In the genomic region with DNA sequence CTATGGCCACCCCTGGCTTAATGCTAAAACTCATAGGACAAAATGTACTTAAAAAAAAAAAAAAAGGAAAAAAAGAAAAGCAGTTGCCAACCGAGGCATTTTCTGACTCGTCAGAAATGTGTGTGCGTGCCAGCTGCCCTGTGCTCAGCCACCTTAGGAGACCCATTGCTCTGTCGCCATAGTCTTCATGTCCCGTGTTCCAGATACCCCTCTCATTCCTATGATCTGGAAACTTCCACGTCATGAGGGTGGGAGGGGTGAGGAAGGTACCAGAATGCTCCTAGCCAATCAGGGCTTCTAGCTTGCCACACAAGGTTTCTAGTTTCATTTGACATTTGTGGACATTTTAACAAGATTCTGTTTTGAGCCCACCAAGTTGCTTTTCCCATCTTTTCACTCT, we compare ENCODE assay signal across 15 cellular contexts.
A peak's percentile ranks its signal among the peaks of the same experiment; 100 is the strongest.
DNase-seq lines count a peak whose midpoint lies in the region; ATAC-seq and TF ChIP-seq lines count a peak whose summit lies in the region.
"Had no signal": no experiment of that assay in that cellular context is flagged by ENCODE, and none has a peak within 500 bp of the region (broad histone marks: within the 10 kb centered on the region; RNA-seq: fewer than 3 reads in every experiment).

No MANE protein-coding gene starts in this region.

- H3K14ac ChIP-seq in H9 (ENCODE audit: insufficient read depth, low read length) = no peak overlapping the region

- no peak overlapping the region for H4K5ac ChIP-seq in H9 (ENCODE audit: insufficient read length, low read depth, low read length)

- no peak overlapping the region for H2BK15ac ChIP-seq in H9 (ENCODE audit: low read depth, low read length)

- H3K9ac ChIP-seq in H9 (ENCODE audit: extremely low read depth, insufficient read length, low read length) = no peak overlapping the region
- no peak overlapping the region for H3K9ac ChIP-seq in neural progenitor cell
- no peak overlapping the region for H3K9ac ChIP-seq in subcutaneous abdominal adipose tissue (ENCODE audit: low read length in 5 of 5)
- H3K9ac ChIP-seq: BLaER1 had no signal

- H3K23me2 ChIP-seq in H9 (ENCODE audit: insufficient read length, low read depth, low read length, poor library complexity, severe bottlenecking) = no peaks in the 10 kb centered on the region

- H4K91ac ChIP-seq in H9 (ENCODE audit: insufficient read length, low read depth, low read length) = no peak overlapping the region

- no peak overlapping the region for H3K4me3 Mint-ChIP-seq in H9
- no peak overlapping the region for H3K4me3 Mint-ChIP-seq in neural progenitor cell

- no peak overlapping the region for H3K56ac ChIP-seq in H9 (ENCODE audit: insufficient read length, low read depth, low read length)

- H2AK5ac ChIP-seq in H9 (ENCODE audit: insufficient read length, low read length) = no peak overlapping the region

- H3K4me2 ChIP-seq in H9 (ENCODE audit: insufficient read depth, insufficient read length, low read length) (no peak overlapping the region), neural progenitor cell (no peak overlapping the region), OCI-LY7 (ENCODE audit: low read length) (no peak overlapping the region)
- H3K4me2 ChIP-seq: BLaER1 had no signal

- CTCF ChIA-PET in OCI-LY7 (lab: Charles Lee; ENCODE audit: unreplicated experiment) = no interaction called here

- no peak overlapping the region for H2BK12ac ChIP-seq in H9 (ENCODE audit: insufficient read length, low read depth, low read length)

- H3T11ph ChIP-seq in H9 (ENCODE audit: low read length) = no peak overlapping the region

- WGBS in H9 (ENCODE audit: extremely low coverage, insufficient read length, low lambda C conversion rate) = no CpG with 5 or more reads among the region's 6 CpGs

- H3K9me3 ChIP-seq in H9 (ENCODE audit: control insufficient read depth, low read depth, low read length) (no peaks in the 10 kb centered on the region), neural progenitor cell (ENCODE audit: low read depth) (no peaks in the 10 kb centered on the region), subcutaneous abdominal adipose tissue (ENCODE audit: control insufficient read depth in 5 of 5, low read length in 5 of 5) (no peaks in the 10 kb centered on the region), OCI-LY7 (ENCODE audit: low read length) (no peaks in the 10 kb centered on the region)
- H3K9me3 ChIP-seq: BLaER1 had no signal

- H3F3A ChIP-seq in neural progenitor cell (ENCODE audit: low read depth) = peaks cover 24% of the 10 kb centered on the region

- H3K36me3 Mint-ChIP-seq in H9 (ENCODE audit: insufficient read depth in 1 of 3, low read depth in 3 of 3) (peaks cover 28 to 74% (median 63%) of the 10 kb centered on the region in 3 experiments; a peak in 6 of 7 replicates), neural progenitor cell (peaks cover 24% of the 10 kb centered on the region)

- no peak overlapping the region for H3K4ac ChIP-seq in H9 (ENCODE audit: low read depth, low read length)

- DNase-seq in H9 (no peak), coronary artery (ENCODE audit: low spot score) (peak; percentile 84), neural progenitor cell (ENCODE audit: low spot score) (no peak), DMS 273 (lab: John Stamatoyannopoulos, UW; ENCODE audit: unreplicated experiment) (no peak), OCI-LY7 (ENCODE audit: low spot score) (no peak), T1000 (lab: John Stamatoyannopoulos, UW) (no peak)
- DNase-seq: DMS 273 treated with DMSO at 0.1 percent for 48 hours, NCI-H1105 treated with DMSO at 0.1 percent for 48 hours, NCI-H187 treated with DMSO at 0.1 percent for 48 hours, NCI-H446, RPMI8226, SIG-M5 had no signal

- H3K4me3 ChIP-seq in coronary artery (no peak overlapping the region), neural progenitor cell (no peak overlapping the region), subcutaneous abdominal adipose tissue (ENCODE audit: low read depth in 1 of 5, low read length in 5 of 5) (no peak overlapping the region), OCI-LY7 (ENCODE audit: low read depth, low read length, poor library complexity, severe bottlenecking) (no peak overlapping the region)
- H3K4me3 ChIP-seq: BLaER1 had no signal

- H3K18ac ChIP-seq in H9 (ENCODE audit: insufficient read length, low read depth, low read length) = no peak overlapping the region

- no peak overlapping the region for H2BK20ac ChIP-seq in H9 (ENCODE audit: low read depth, low read length, poor library complexity, severe bottlenecking)

- H3K27ac Mint-ChIP-seq in H9 (peak overlapping the region in 2 of 3 experiments; percentile 51 to 82; a peak in 3 of 7 replicates), neural progenitor cell (no peak overlapping the region)

- no peak overlapping the region for H3K27ac ChIP-seq in H9 (ENCODE audit: insufficient read length, low read depth, low read length)
- H3K27ac ChIP-seq in coronary artery = peak overlapping the region; percentile 80 to 91
- H3K27ac ChIP-seq in neural progenitor cell = peak overlapping the region; percentile 16
- peak overlapping the region; percentile 0 for H3K27ac ChIP-seq in subcutaneous abdominal adipose tissue (ENCODE audit: low read depth, low read length)
- H3K27ac ChIP-seq in OCI-LY7 (ENCODE audit: low read depth, low read length, poor library complexity, severe bottlenecking) = no peak overlapping the region
- H3K27ac ChIP-seq: BLaER1 had no signal

- no peaks in the 10 kb centered on the region for H3K79me2 ChIP-seq in H9 (ENCODE audit: insufficient read depth, low read length)
- H3K79me2 ChIP-seq in neural progenitor cell (ENCODE audit: low read depth) = no peaks in the 10 kb centered on the region
- H3K79me2 ChIP-seq in OCI-LY7 (ENCODE audit: insufficient read depth, low read depth, low read length) = no peaks in the 10 kb centered on the region

- H3K4me1 ChIP-seq in H9 (ENCODE audit: insufficient read depth, low read length) = peaks cover 6% of the 10 kb centered on the region; the same call in 1 of the 2 replicates
- peaks cover 31% of the 10 kb centered on the region for H3K4me1 ChIP-seq in neural progenitor cell
- H3K4me1 ChIP-seq in subcutaneous abdominal adipose tissue (ENCODE audit: control insufficient read depth in 5 of 5, insufficient read depth in 5 of 5, low read length in 5 of 5) = peaks cover 0 to 5% (median under 1%) of the 10 kb centered on the region in 5 donors
- H3K4me1 ChIP-seq in OCI-LY7 (ENCODE audit: insufficient read depth, low read length, poor library complexity, severe bottlenecking) = no peaks in the 10 kb centered on the region
- H3K4me1 ChIP-seq: BLaER1 had no signal

- H3K9me3 Mint-ChIP-seq in H9 (no peaks in the 10 kb centered on the region; a peak in 1 of 5 replicates), neural progenitor cell (no peaks in the 10 kb centered on the region)

- H3K36me3 ChIP-seq in neural progenitor cell (no peaks in the 10 kb centered on the region), subcutaneous abdominal adipose tissue (ENCODE audit: control insufficient read depth in 5 of 5, insufficient read depth in 5 of 5, low read length in 5 of 5) (peaks cover 22 to 67% (median 52%) of the 10 kb centered on the region in 5 donors), OCI-LY7 (ENCODE audit: insufficient read depth, low read length) (no peaks in the 10 kb centered on the region)

- H4K8ac ChIP-seq in H9 (replicated peaks; ENCODE audit: insufficient read length, low read depth, low read length) = no peak overlapping the region

- no peaks in the 10 kb centered on the region for H4K20me1 ChIP-seq in H9 (ENCODE audit: control insufficient read depth, insufficient read depth, insufficient read length)
- H4K20me1 ChIP-seq in neural progenitor cell (ENCODE audit: low read depth) = peaks cover 11% of the 10 kb centered on the region
- H4K20me1 ChIP-seq in OCI-LY7 (ENCODE audit: insufficient read depth, low read length) = no peaks in the 10 kb centered on the region
- H4K20me1 ChIP-seq: BLaER1 had no signal

- intact Hi-C loops in OCI-LY7 (cut with micrococcal nuclease; ENCODE audit: unreplicated experiment) = no loop called here

- no TSS peak for BruUV-seq in OCI-LY7 (replicated peaks; lab: Mats Ljungman, UMichigan)

- no peaks in the 10 kb centered on the region for H3K79me1 ChIP-seq in H9 (ENCODE audit: insufficient read depth, low read depth, low read length, poor library complexity, severe bottlenecking)

- H3K4me1 Mint-ChIP-seq in H9 = peaks cover 44 to 77% of the 10 kb centered on the region in 2 experiments
- H3K4me1 Mint-ChIP-seq in neural progenitor cell = peaks cover 14% of the 10 kb centered on the region

- ATAC-seq in GM19467 (IDR thresholded peaks at IDR 0.05; ENCODE audit: unreplicated experiment) = no peak

- no peak overlapping the region for H2AFZ ChIP-seq in H9 (ENCODE audit: low read length)
- no peak overlapping the region for H2AFZ ChIP-seq in neural progenitor cell (replicated peaks)
- H2AFZ ChIP-seq in OCI-LY7 (ENCODE audit: low read length) = no peak overlapping the region

- H3K27me3 ChIP-seq in H9 (ENCODE audit: insufficient read depth, low read length) (no peaks in the 10 kb centered on the region), neural progenitor cell (no peaks in the 10 kb centered on the region), subcutaneous abdominal adipose tissue (ENCODE audit: control insufficient read depth in 5 of 5, insufficient read depth in 4 of 5, low read length in 5 of 5) (no peaks in the 10 kb centered on the region)
- H3K27me3 ChIP-seq: BLaER1 had no signal

- TF ChIP-seq CTCF in H9 (conservative IDR thresholded peaks at IDR 0.05) = no peak
- TF ChIP-seq CTCF in coronary artery (IDR thresholded peaks at IDR 0.05) = no peak
- TF ChIP-seq CTCF in neural progenitor cell (IDR thresholded peaks at IDR 0.05) = no peak
- TF ChIP-seq CTCF in OCI-LY7 (conservative IDR thresholded peaks at IDR 0.05; ENCODE audit: low read length) = no peak

- no peak overlapping the region for H2BK120ac ChIP-seq in H9 (ENCODE audit: low read depth, low read length, poor library complexity, severe bottlenecking)

- no peaks in the 10 kb centered on the region for H3K9me2 ChIP-seq in OCI-LY7 (ENCODE audit: insufficient read depth, low read length)

- H2BK5ac ChIP-seq in H9 (ENCODE audit: insufficient read length, low read length) = no peak overlapping the region

- H3K27me3 Mint-ChIP-seq in H9 (ENCODE audit: low read depth) (no peaks in the 10 kb centered on the region), neural progenitor cell (ENCODE audit: insufficient read depth, low read depth) (no peaks in the 10 kb centered on the region)

- no peak overlapping the region for H3K23ac ChIP-seq in H9 (ENCODE audit: insufficient read length, low read depth, low read length)

- POLR2A ChIA-PET in OCI-LY7 (lab: Charles Lee) = no interaction called here

Comparison
In these comparisons a context has a peak if more than half of its experiments do, and no peak if none do; other contexts are left out.
1. H3K27ac ChIP-seq: peak in coronary artery (2 of 2), neural progenitor cell (single experiment) and subcutaneous abdominal adipose tissue (single experiment); none in H9 (single experiment) and OCI-LY7 (single experiment).